ENCODE assay signal across 8 cellular contexts in genomic region chr5:165209101-165209727, GRCh38.
DNase-seq lines count a peak whose midpoint lies in the region; ATAC-seq and TF ChIP-seq lines count a peak whose summit lies in the region.

No MANE protein-coding gene starts in this region.

- H3K9ac ChIP-seq in PC-3 (ENCODE audit: low read length) (no peak overlapping the region), smooth muscle cell (ENCODE audit: low read depth) (no peak overlapping the region)

- intact Hi-C loops in right cardiac atrium (cut with DNase I) (loop anchor here in 2 of 4 donors (5.0 to 10.0 kb wide), 3 partner anchors 1194 to 1644 kb away; no protein-coding TSS in a partner anchor), PC-3 (cut with micrococcal nuclease) (loop anchor here (1.0 kb wide), 3 partner anchors 180 to 1645 kb away; no protein-coding TSS in a partner anchor)
- intact Hi-C loops in activated CD4-positive, alpha-beta T cell treated with anti-CD3 and anti-CD28 coated beads for 36 hours (cut with DNase I, micrococcal nuclease) = loop anchor here in 1 of 2 experiments (1.0 to 5.0 kb wide), 3 partner anchors 1196 to 1645 kb away; no protein-coding TSS in a partner anchor

- POLR2A ChIA-PET in PC-3 (lab: Charles Lee; ENCODE audit: unreplicated experiment) = no interaction called here
- POLR2A ChIA-PET in activated CD4-positive, alpha-beta T cell treated with anti-CD3 and anti-CD28 coated beads for 36 hours (lab: Charles Lee) = no interaction called here

- H3K79me2 ChIP-seq in PC-3 (ENCODE audit: low read length) (no peaks in the 10 kb centered on the region), smooth muscle cell (ENCODE audit: low read depth) (no peaks in the 10 kb centered on the region)

- no peaks in the 10 kb centered on the region for H3K9me3 Mint-ChIP-seq in activated CD4-positive, alpha-beta T cell treated with anti-CD3 and anti-CD28 coated beads for 36 hours (ENCODE audit: low read depth)

- H3K36me3 Mint-ChIP-seq in activated CD4-positive, alpha-beta T cell treated with anti-CD3 and anti-CD28 coated beads for 36 hours (ENCODE audit: low read depth) = no peaks in the 10 kb centered on the region

- DNase-seq in right atrium auricular region (ENCODE audit: low spot score) (no peak), right cardiac atrium (no peak), PC-3 (peak; percentile 53), fibroblast of peridontal ligament (ENCODE audit: extremely low read depth) (peak; percentile 65), smooth muscle cell (lab: John Stamatoyannopoulos, UW; ENCODE audit: unreplicated experiment) (no peak)
- no peak for DNase-seq in stimulated activated CD4-positive, alpha-beta T cell treated with anti-CD3 and anti-CD28 coated beads, Interleukin-4, amount 100 ng/mL, for 1 hour
- DNase-seq in activated CD4-positive, alpha-beta T cell treated with anti-CD3 and anti-CD28 coated beads for 36 hours = no peak

- H3K4me1 Mint-ChIP-seq in activated CD4-positive, alpha-beta T cell treated with anti-CD3 and anti-CD28 coated beads for 36 hours = no peaks in the 10 kb centered on the region

- CTCF ChIA-PET in PC-3 (lab: Charles Lee) = no interaction called here
- CTCF ChIA-PET in activated CD4-positive, alpha-beta T cell treated with anti-CD3 and anti-CD28 coated beads for 36 hours (lab: Charles Lee) = no interaction called here

- no peak for ATAC-seq in right cardiac atrium
- ATAC-seq in PC-3 = no peak
- no peak for ATAC-seq in HG03097 (IDR thresholded peaks at IDR 0.05; ENCODE audit: low FRiP score, unreplicated experiment)
- no peak for ATAC-seq in activated CD4-positive, alpha-beta T cell treated with anti-CD3 and anti-CD28 coated beads for 36 hours

- H3K4me2 ChIP-seq in PC-3 (ENCODE audit: low read length) (no peak overlapping the region), smooth muscle cell (no peak overlapping the region)

- H3K27ac Mint-ChIP-seq in activated CD4-positive, alpha-beta T cell treated with anti-CD3 and anti-CD28 coated beads for 36 hours = no peak overlapping the region

- H3K27me3 ChIP-seq in right atrium auricular region (no peaks in the 10 kb centered on the region), right cardiac atrium (ENCODE audit: control insufficient read depth, insufficient read depth) (no peaks in the 10 kb centered on the region), PC-3 (ENCODE audit: low read length) (no peaks in the 10 kb centered on the region), smooth muscle cell (ENCODE audit: low read depth) (no peaks in the 10 kb centered on the region)

- no peak overlapping the region for H2AFZ ChIP-seq in PC-3 (ENCODE audit: low read length)
- no peak overlapping the region for H2AFZ ChIP-seq in smooth muscle cell (ENCODE audit: low read depth)

- 4% methylated on average over 1 of the region's 1 CpG for WGBS in right cardiac atrium
- 0% methylated on average over 1 of the region's 1 CpG for WGBS in smooth muscle cell (ENCODE audit: low lambda C conversion rate)

- no peaks in the 10 kb centered on the region for H3K4me1 ChIP-seq in right atrium auricular region
- no peaks in the 10 kb centered on the region for H3K4me1 ChIP-seq in right cardiac atrium (ENCODE audit: control insufficient read depth, insufficient read depth, low read length)
- H3K4me1 ChIP-seq in PC-3 (ENCODE audit: insufficient read depth, low read length) = no peaks in the 10 kb centered on the region
- no peaks in the 10 kb centered on the region for H3K4me1 ChIP-seq in smooth muscle cell (ENCODE audit: low read depth)

- no peaks in the 10 kb centered on the region for H3K36me3 ChIP-seq in right atrium auricular region
- no peaks in the 10 kb centered on the region for H3K36me3 ChIP-seq in PC-3 (ENCODE audit: low read depth, low read length)
- H3K36me3 ChIP-seq in smooth muscle cell (ENCODE audit: low read depth) = no peaks in the 10 kb centered on the region

- H4K20me1 ChIP-seq in PC-3 (ENCODE audit: low read length) (no peaks in the 10 kb centered on the region), smooth muscle cell (ENCODE audit: low read depth) (no peaks in the 10 kb centered on the region)

- no peaks in the 10 kb centered on the region for H3K9me2 ChIP-seq in PC-3 (replicated peaks; ENCODE audit: low read length)

- H3K27me3 Mint-ChIP-seq in activated CD4-positive, alpha-beta T cell treated with anti-CD3 and anti-CD28 coated beads for 36 hours = no peaks in the 10 kb centered on the region

- H3F3A ChIP-seq in PC-3 (ENCODE audit: low read length, unreplicated experiment) (no peaks in the 10 kb centered on the region), smooth muscle cell (ENCODE audit: low read depth) (no peaks in the 10 kb centered on the region)

- BruUV-seq in PC-3 (replicated peaks; lab: Mats Ljungman, UMichigan) = no TSS peak

- no peak overlapping the region for H3K4me3 ChIP-seq in right atrium auricular region
- H3K4me3 ChIP-seq in right cardiac atrium (ENCODE audit: low read length) = no peak overlapping the region
- H3K4me3 ChIP-seq in PC-3 (ENCODE audit: low read length) = no peak overlapping the region
- H3K4me3 ChIP-seq in smooth muscle cell = no peak overlapping the region

- H3K9me3 ChIP-seq in right atrium auricular region (no peaks in the 10 kb centered on the region), right cardiac atrium (ENCODE audit: control insufficient read depth, low read length) (no peaks in the 10 kb centered on the region), PC-3 (ENCODE audit: low read length) (no peaks in the 10 kb centered on the region), smooth muscle cell (replicated peaks; ENCODE audit: low read depth) (no peaks in the 10 kb centered on the region)

- TF ChIP-seq CTCF in right atrium auricular region (IDR thresholded peaks at IDR 0.05) (peak; percentile 35 to 73), PC-3 (conservative IDR thresholded peaks at IDR 0.05; ENCODE audit: low read depth, low read length) (peak; percentile 70), smooth muscle cell (IDR thresholded peaks at IDR 0.05; ENCODE audit: borderline replicate concordance, insufficient read depth, poor library complexity, severe bottlenecking) (peak; percentile 87)

- H3K27ac ChIP-seq in right atrium auricular region = no peak overlapping the region
- no peak overlapping the region for H3K27ac ChIP-seq in right cardiac atrium (ENCODE audit: low read length)
- no peak overlapping the region for H3K27ac ChIP-seq in PC-3 (ENCODE audit: low read length)
- no peak overlapping the region for H3K27ac ChIP-seq in smooth muscle cell (ENCODE audit: low read depth)

- H3K4me3 Mint-ChIP-seq in activated CD4-positive, alpha-beta T cell treated with anti-CD3 and anti-CD28 coated beads for 36 hours = no peak overlapping the region

Comparison
In these comparisons a context has a peak if more than half of its experiments do, and no peak if none do; other contexts are left out.
1. DNase-seq: peak in PC-3 (single experiment) and fibroblast of peridontal ligament (single experiment); none in right atrium auricular region (single experiment), right cardiac atrium (0 of 3), smooth muscle cell (single experiment), stimulated activated CD4-positive, alpha-beta T cell treated with anti-CD3 and anti-CD28 coated beads, Interleukin-4, amount 100 ng/mL, for 1 hour (single experiment) and activated CD4-positive, alpha-beta T cell treated with anti-CD3 and anti-CD28 coated beads for 36 hours (single experiment).
2. Peak in every context shown above with its lines, with median percentiles within 50 percentile points of each other: CTCF ChIP-seq.